ENCODE assay signal across 8 cellular contexts in genomic region chr6:104789770-104790190, GRCh38.
DNase-seq lines count a peak whose midpoint lies in the region; ATAC-seq, FAIRE-seq and TF ChIP-seq lines count a peak whose summit lies in the region.

No MANE protein-coding gene starts in this region.

- H3K4me1 ChIP-seq in GM23338 (ENCODE audit: insufficient read depth), result no peaks in the 10 kb centered on the region
- H3K4me1 ChIP-seq in uterus, result no peaks in the 10 kb centered on the region

- no peak overlapping the region for H2AFZ ChIP-seq in GM23338

- no peak for TF ChIP-seq POLR2A in uterus (IDR thresholded peaks at IDR 0.05)

- H3K27ac Mint-ChIP-seq in GM23338, result no peak overlapping the region
- H3K27ac Mint-ChIP-seq in activated CD4-positive, alpha-beta memory T cell treated with anti-CD3 and anti-CD28 coated beads, Interleukin-2, amount 10 ng/mL, durations not matched to agents 7 days and 5 days, result peak overlapping the region; percentile 92

- CTCF ChIA-PET in activated CD4-positive, alpha-beta memory T cell treated with anti-CD3 and anti-CD28 coated beads, Interleukin-2, amount 10 ng/mL, durations not matched to agents 7 days and 5 days (lab: Charles Lee), result interaction anchor here (0.6 to 3.1 kb wide), 25 partner anchors 9 to 1294 kb away, joined by 3 to 31 read pairs (median 4); partner anchors contain the start of gene HACE1

- no peak overlapping the region for H3K4me3 Mint-ChIP-seq in GM23338
- H3K4me3 Mint-ChIP-seq in activated CD4-positive, alpha-beta memory T cell treated with anti-CD3 and anti-CD28 coated beads, Interleukin-2, amount 10 ng/mL, durations not matched to agents 7 days and 5 days, result peak overlapping the region; percentile 55

- H3K9me3 ChIP-seq in uterus, result no peaks in the 10 kb centered on the region

- H3K36me3 ChIP-seq in GM23338 (ENCODE audit: insufficient read depth), result 0 out of 2 replicates have a peak, but pooled peaks cover 5% of the 10 kb centered on the region
- no peaks in the 10 kb centered on the region for H3K36me3 ChIP-seq in uterus

- peak; percentile 88 for FAIRE-seq in islet of Langerhans (lab: Jason Lieb, UNC)

- no peaks in the 10 kb centered on the region for H4K20me1 ChIP-seq in GM23338 (replicated peaks; ENCODE audit: insufficient read depth)

- no peaks in the 10 kb centered on the region for H3K4me1 Mint-ChIP-seq in GM23338
- H3K4me1 Mint-ChIP-seq in activated CD4-positive, alpha-beta memory T cell treated with anti-CD3 and anti-CD28 coated beads, Interleukin-2, amount 10 ng/mL, durations not matched to agents 7 days and 5 days, result peaks cover 42% of the 10 kb centered on the region

- TF ChIP-seq CTCF in GM23338 (conservative IDR thresholded peaks at IDR 0.05; ENCODE audit: low read depth in 2 of 2) (peak in 1 of 2 experiments; percentile 47; a peak in 3 of 4 replicates), uterus (IDR thresholded peaks at IDR 0.05) (no peak)

- peaks cover 3% of the 10 kb centered on the region; the same call in 2 of the 3 replicates for H3K36me3 Mint-ChIP-seq in GM23338 (ENCODE audit: low read depth)
- peaks cover 12% of the 10 kb centered on the region for H3K36me3 Mint-ChIP-seq in activated CD4-positive, alpha-beta memory T cell treated with anti-CD3 and anti-CD28 coated beads, Interleukin-2, amount 10 ng/mL, durations not matched to agents 7 days and 5 days (ENCODE audit: low read depth)

- H3K9me3 Mint-ChIP-seq in GM23338, result no peaks in the 10 kb centered on the region
- H3K9me3 Mint-ChIP-seq in activated CD4-positive, alpha-beta memory T cell treated with anti-CD3 and anti-CD28 coated beads, Interleukin-2, amount 10 ng/mL, durations not matched to agents 7 days and 5 days, result no peaks in the 10 kb centered on the region

- no peaks in the 10 kb centered on the region for H3K79me2 ChIP-seq in GM23338 (replicated peaks; ENCODE audit: insufficient read depth)

- peak; percentile 16 for DNase-seq in stimulated activated CD4-positive, alpha-beta T cell treated with anti-CD3 and anti-CD28 coated beads, Interleukin-15, amount 100 ng/mL, for 24 hours
- no peak for DNase-seq in stimulated activated CD4-positive, alpha-beta T cell treated with anti-CD3 and anti-CD28 coated beads, Interleukin-4, amount 100 ng/mL, for 4 hours
- DNase-seq in GM23338 (ENCODE audit: low spot score) (peak; percentile 41), KG1 (lab: John Stamatoyannopoulos, UW) (peak; percentile 13), uterus (no peak), cerebellum (ENCODE audit: low spot score) (no peak)
- no peak for DNase-seq in activated CD4-positive, alpha-beta memory T cell treated with anti-CD3 and anti-CD28 coated beads, Interleukin-2, amount 10 ng/mL, durations not matched to agents 7 days and 5 days

- H3K4me2 ChIP-seq in GM23338, result no peak overlapping the region

- H3K27me3 Mint-ChIP-seq in GM23338 (ENCODE audit: insufficient read depth, low read depth, poor library complexity), result no peaks in the 10 kb centered on the region
- H3K27me3 Mint-ChIP-seq in activated CD4-positive, alpha-beta memory T cell treated with anti-CD3 and anti-CD28 coated beads, Interleukin-2, amount 10 ng/mL, durations not matched to agents 7 days and 5 days, result no peaks in the 10 kb centered on the region

- H3K27me3 ChIP-seq in GM23338 (ENCODE audit: insufficient read depth), result no peaks in the 10 kb centered on the region
- no peaks in the 10 kb centered on the region for H3K27me3 ChIP-seq in uterus

- intact Hi-C loops in uterus (cut with DNase I; ENCODE audit: low total_unique reads), result no loop called here

- H3K27ac ChIP-seq in GM23338 (ENCODE audit: low read depth) (no peak overlapping the region), uterus (no peak overlapping the region)

- H3K9me2 ChIP-seq in GM23338 (ENCODE audit: insufficient read depth), result no peaks in the 10 kb centered on the region

- POLR2A ChIA-PET in activated CD4-positive, alpha-beta memory T cell treated with anti-CD3 and anti-CD28 coated beads, Interleukin-2, amount 10 ng/mL, durations not matched to agents 7 days and 5 days (lab: Charles Lee), result interaction anchor here (0.9 to 1.6 kb wide), 3 partner anchors 15 to 105 kb away, joined by 3 to 4 read pairs (median 4); no protein-coding TSS in a partner anchor

- ATAC-seq in GM23338, result no peak

- no peak overlapping the region for H3K4me3 ChIP-seq in GM23338
- H3K4me3 ChIP-seq in uterus, result no peak overlapping the region

- no peaks in the 10 kb centered on the region for H3F3A ChIP-seq in GM23338 (replicated peaks; ENCODE audit: low read depth)

TF ChIP-seq in GM23338, 12 proteins besides CTCF, POLR2A, EP300 and RAD21 (continues in another document):
- TF ChIP-seq ZNF114 (CRISPR knock-in tag; IDR thresholded peaks at IDR 0.05), result no peak
- TF ChIP-seq REST (IDR thresholded peaks at IDR 0.05; ENCODE audit: unreplicated experiment), result no peak
- no peak for TF ChIP-seq STAT1 (IDR thresholded peaks at IDR 0.05; ENCODE audit: unreplicated experiment)
- TF ChIP-seq JUNB (IDR thresholded peaks at IDR 0.05; ENCODE audit: unreplicated experiment), result no peak
- TF ChIP-seq EZH2 (IDR thresholded peaks at IDR 0.05; ENCODE audit: low read depth, unreplicated experiment), result no peak
- TF ChIP-seq EZH2phosphoT487 (IDR thresholded peaks at IDR 0.05; ENCODE audit: unreplicated experiment), result no peak
- no peak for TF ChIP-seq CREB1 (CRISPR knock-in tag; IDR thresholded peaks at IDR 0.05; ENCODE audit: low read depth)

Comparison
In these comparisons a context has a peak if more than half of its experiments do, and no peak if none do; other contexts are left out.
1. DNase-seq: peak in stimulated activated CD4-positive, alpha-beta T cell treated with anti-CD3 and anti-CD28 coated beads, Interleukin-15, amount 100 ng/mL, for 24 hours (single experiment), GM23338 (single experiment) and KG1 (single experiment); none in stimulated activated CD4-positive, alpha-beta T cell treated with anti-CD3 and anti-CD28 coated beads, Interleukin-4, amount 100 ng/mL, for 4 hours (0 of 2), activated CD4-positive, alpha-beta memory T cell treated with anti-CD3 and anti-CD28 coated beads, Interleukin-2, amount 10 ng/mL, durations not matched to agents 7 days and 5 days (single experiment), uterus (0 of 2) and cerebellum (single experiment).